29 cellular contexts compared by ENCODE assay signal in genomic region chr3:15121936-15122335, GRCh38.
"Had no signal": no experiment of that assay in that cellular context is flagged by ENCODE, and none has a peak within 500 bp of the region (broad histone marks: within the 10 kb centered on the region; RNA-seq: fewer than 3 reads in every experiment).

No MANE protein-coding gene starts in this region.

- H3K27me3 ChIP-seq: body of pancreas had no signal

- H3K36me3 ChIP-seq: esophagus muscularis mucosa, gastroesophageal sphincter, heart right ventricle, WERI-Rb-1 had no signal

- ATAC-seq: activated CD4-positive, CD25-positive, alpha-beta regulatory T cell treated with anti-CD3 and anti-CD28 coated beads, Interleukin-2, amount 50 U/mL, for 24 hours; activated CD8-positive, alpha-beta T cell treated with anti-CD3 and anti-CD28 coated beads for 36 hours; activated T-cell treated with anti-CD3 and anti-CD28 coated beads, Interleukin-2, amount 50 U/mL, for 4 hours; activated T-helper 17 cell treated with anti-CD3 and anti-CD28 coated beads, Interleukin-2, amount 50 U/mL, for 72 hours; body of pancreas; effector memory CD8-positive, alpha-beta T cell; gastroesophageal sphincter; heart right ventricle had no signal

- H2AFZ ChIP-seq: hepatocyte had no signal

- H3K27ac ChIP-seq: body of pancreas, esophagus muscularis mucosa, gastroesophageal sphincter, heart right ventricle, hepatocyte, WERI-Rb-1 had no signal

- H3K4me1 ChIP-seq: gastroesophageal sphincter had no signal

- DNase-seq: activated B cell treated with CpG ODN at 0.5 μM for 24 hours; activated CD4-positive, alpha-beta T cell treated with anti-CD3 and anti-CD28 coated beads for 48 hours; activated CD4-positive, alpha-beta T cell treated with anti-CD3 and anti-CD28 coated beads, Interleukin-2, amount 50 U/mL, for 1 hour; activated CD4-positive, alpha-beta T cell treated with anti-CD3 and anti-CD28 coated beads, Interleukin-2, amount 50 U/mL, for 48 hours; activated CD8-positive, alpha-beta memory T cell treated with anti-CD3 and anti-CD28 coated beads for 24 hours; activated CD8-positive, alpha-beta T cell treated with anti-CD3 and anti-CD28 coated beads for 36 hours; activated effector memory CD4-positive, alpha-beta T cell treated with Interleukin-2 at 50 U/mL for 16 hours; activated gamma-delta T cell treated with Interleukin-2 at 50 U/mL for 16 hours; activated naive CD4-positive, alpha-beta T cell treated with anti-CD3 and anti-CD28 coated beads, Interleukin-2, amount 50 U/mL, for 16 hours; activated naive CD4-positive, alpha-beta T cell treated with Interleukin-2 at 50 U/mL for 16 hours; activated T-cell treated with anti-CD3 and anti-CD28 coated beads, Interleukin-2, amount 50 U/mL, for 4 hours; amygdala; aorta; body of pancreas; caudate nucleus; cortex of kidney; dermis blood vessel endothelial cell; effector CD4-positive, alpha-beta T cell; effector memory CD8-positive, alpha-beta T cell; erythroblast; foreskin melanocyte; heart right ventricle; T1000; WERI-Rb-1 had no signal

- H3K79me2 ChIP-seq: hepatocyte had no signal

- H3K4me2 ChIP-seq: hepatocyte had no signal

- H3K9me3 ChIP-seq: body of pancreas, esophagus muscularis mucosa, gastroesophageal sphincter, heart right ventricle had no signal

- H3K4me3 ChIP-seq: body of pancreas, esophagus muscularis mucosa, gastroesophageal sphincter, heart right ventricle, hepatocyte had no signal
